1 cellular context compared by ENCODE assay signal in the genomic region with DNA sequence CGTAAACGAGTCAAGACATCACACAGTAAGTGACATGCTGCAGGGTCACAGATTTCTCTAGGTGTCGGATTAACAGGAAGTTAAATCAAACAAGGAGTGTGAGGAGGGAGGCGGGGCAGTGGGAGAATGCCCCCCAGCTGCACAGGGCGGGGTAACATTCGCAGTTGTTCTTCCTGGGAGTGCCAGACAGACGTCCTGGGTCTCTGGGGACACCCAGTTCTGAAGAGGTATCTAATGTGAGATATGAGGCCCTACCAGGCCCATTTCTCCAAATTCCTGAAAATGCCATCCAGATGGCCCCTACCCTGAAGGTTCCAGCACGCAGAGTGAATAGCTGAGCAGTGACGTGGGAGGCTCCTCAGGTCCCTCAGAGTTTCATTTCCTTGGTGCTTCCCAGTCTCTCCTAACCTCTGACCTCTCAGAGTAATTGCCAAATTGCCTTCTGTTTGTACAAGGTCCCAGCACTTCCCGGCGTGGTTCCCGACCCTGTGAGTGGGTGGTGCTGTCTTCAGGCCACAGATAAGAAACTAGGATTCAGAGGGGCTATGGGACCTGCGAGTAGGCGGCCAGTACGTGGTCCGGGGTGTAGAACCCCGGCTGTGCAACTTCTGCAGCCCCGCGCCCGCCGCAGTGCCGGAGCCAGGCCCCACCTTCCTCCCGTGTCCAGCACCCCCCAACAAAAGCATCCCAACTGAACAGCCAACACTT.
A peak's percentile ranks its signal among the peaks of the same experiment; 100 is the strongest.
TF ChIP-seq lines count a peak whose summit lies in the region.

No MANE protein-coding gene starts in this region.

TF ChIP-seq in HepG2, 621 proteins besides CTCF, POLR2A, EP300 and RAD21 (continued from another document and continues in another):
- TF ChIP-seq, protein P1, sequence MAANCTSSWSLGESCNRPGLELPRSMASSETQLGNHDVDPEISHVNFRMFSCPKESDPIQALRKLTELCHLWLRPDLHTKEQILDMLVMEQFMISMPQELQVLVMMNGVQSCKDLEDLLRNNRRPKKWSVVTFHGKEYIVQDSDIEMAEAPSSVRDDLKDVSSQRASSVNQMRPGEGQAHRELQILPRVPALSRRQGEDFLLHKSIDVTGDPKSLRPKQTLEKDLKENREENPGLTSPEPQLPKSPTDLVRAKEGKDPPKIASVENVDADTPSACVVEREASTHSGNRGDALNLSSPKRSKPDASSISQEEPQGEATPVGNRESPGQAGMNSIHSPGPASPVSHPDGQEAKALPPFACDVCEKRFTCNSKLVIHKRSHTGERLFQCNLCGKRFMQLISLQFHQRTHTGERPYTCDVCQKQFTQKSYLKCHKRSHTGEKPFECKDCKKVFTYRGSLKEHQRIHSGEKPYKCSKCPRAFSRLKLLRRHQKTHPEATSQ (CRISPR knock-in tag; IDR thresholded peaks at IDR 0.05; ENCODE audit: borderline replicate concordance): no peak
- no peak for TF ChIP-seq GLI4 (CRISPR knock-in tag; IDR thresholded peaks at IDR 0.05; ENCODE audit: borderline replicate concordance)
- no peak for TF ChIP-seq RFX5 (IDR thresholded peaks at IDR 0.05; ENCODE audit: low read depth, low read length)
- TF ChIP-seq, protein P2, sequence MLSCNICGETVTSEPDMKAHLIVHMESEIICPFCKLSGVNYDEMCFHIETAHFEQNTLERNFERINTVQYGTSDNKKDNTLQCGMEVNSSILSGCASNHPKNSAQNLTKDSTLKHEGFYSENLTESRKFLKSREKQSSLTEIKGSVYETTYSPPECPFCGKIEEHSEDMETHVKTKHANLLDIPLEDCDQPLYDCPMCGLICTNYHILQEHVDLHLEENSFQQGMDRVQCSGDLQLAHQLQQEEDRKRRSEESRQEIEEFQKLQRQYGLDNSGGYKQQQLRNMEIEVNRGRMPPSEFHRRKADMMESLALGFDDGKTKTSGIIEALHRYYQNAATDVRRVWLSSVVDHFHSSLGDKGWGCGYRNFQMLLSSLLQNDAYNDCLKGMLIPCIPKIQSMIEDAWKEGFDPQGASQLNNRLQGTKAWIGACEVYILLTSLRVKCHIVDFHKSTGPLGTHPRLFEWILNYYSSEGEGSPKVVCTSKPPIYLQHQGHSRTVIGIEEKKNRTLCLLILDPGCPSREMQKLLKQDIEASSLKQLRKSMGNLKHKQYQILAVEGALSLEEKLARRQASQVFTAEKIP (CRISPR knock-in tag; IDR thresholded peaks at IDR 0.05; ENCODE audit: borderline replicate concordance): no peak
- TF ChIP-seq PAX8 (CRISPR knock-in tag; IDR thresholded peaks at IDR 0.05; ENCODE audit: borderline replicate concordance): no peak
- peak; percentile 36 for TF ChIP-seq SKI (IDR thresholded peaks at IDR 0.05; ENCODE audit: partially characterized antibody)
- TF ChIP-seq ZNF737 (CRISPR knock-in tag; IDR thresholded peaks at IDR 0.05; ENCODE audit: borderline replicate concordance): peak; percentile 82; the same call in 1 of the 2 replicates
- TF ChIP-seq, protein P3, sequence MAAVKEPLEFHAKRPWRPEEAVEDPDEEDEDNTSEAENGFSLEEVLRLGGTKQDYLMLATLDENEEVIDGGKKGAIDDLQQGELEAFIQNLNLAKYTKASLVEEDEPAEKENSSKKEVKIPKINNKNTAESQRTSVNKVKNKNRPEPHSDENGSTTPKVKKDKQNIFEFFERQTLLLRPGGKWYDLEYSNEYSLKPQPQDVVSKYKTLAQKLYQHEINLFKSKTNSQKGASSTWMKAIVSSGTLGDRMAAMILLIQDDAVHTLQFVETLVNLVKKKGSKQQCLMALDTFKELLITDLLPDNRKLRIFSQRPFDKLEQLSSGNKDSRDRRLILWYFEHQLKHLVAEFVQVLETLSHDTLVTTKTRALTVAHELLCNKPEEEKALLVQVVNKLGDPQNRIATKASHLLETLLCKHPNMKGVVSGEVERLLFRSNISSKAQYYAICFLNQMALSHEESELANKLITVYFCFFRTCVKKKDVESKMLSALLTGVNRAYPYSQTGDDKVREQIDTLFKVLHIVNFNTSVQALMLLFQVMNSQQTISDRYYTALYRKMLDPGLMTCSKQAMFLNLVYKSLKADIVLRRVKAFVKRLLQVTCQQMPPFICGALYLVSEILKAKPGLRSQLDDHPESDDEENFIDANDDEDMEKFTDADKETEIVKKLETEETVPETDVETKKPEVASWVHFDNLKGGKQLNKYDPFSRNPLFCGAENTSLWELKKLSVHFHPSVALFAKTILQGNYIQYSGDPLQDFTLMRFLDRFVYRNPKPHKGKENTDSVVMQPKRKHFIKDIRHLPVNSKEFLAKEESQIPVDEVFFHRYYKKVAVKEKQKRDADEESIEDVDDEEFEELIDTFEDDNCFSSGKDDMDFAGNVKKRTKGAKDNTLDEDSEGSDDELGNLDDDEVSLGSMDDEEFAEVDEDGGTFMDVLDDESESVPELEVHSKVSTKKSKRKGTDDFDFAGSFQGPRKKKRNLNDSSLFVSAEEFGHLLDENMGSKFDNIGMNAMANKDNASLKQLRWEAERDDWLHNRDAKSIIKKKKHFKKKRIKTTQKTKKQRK (IDR thresholded peaks at IDR 0.05; ENCODE audit: low read length): no peak
- 0 out of 2 replicates have a peak, but pooled peaks have one; percentile 32 for TF ChIP-seq ZNF225 (CRISPR knock-in tag; IDR thresholded peaks at IDR 0.05)
- no peak for TF ChIP-seq ZNF329 (CRISPR knock-in tag; IDR thresholded peaks at IDR 0.05; ENCODE audit: low read depth)
- TF ChIP-seq BCL6 (CRISPR knock-in tag; IDR thresholded peaks at IDR 0.05): peak; percentile 83
- TF ChIP-seq, protein P4, sequence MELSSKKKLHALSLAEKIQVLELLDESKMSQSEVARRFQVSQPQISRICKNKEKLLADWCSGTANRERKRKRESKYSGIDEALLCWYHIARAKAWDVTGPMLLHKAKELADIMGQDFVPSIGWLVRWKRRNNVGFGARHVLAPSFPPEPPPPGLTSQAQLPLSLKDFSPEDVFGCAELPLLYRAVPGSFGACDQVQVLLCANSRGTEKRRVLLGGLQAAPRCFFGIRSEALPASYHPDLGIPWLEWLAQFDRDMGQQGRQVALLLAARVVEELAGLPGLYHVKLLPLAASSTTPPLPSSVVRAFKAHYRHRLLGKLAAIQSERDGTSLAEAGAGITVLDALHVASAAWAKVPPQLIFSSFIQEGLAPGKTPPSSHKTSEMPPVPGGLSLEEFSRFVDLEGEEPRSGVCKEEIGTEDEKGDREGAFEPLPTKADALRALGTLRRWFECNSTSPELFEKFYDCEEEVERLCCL (CRISPR knock-in tag; IDR thresholded peaks at IDR 0.05; ENCODE audit: borderline replicate concordance): no peak
- TF ChIP-seq, protein P5, sequence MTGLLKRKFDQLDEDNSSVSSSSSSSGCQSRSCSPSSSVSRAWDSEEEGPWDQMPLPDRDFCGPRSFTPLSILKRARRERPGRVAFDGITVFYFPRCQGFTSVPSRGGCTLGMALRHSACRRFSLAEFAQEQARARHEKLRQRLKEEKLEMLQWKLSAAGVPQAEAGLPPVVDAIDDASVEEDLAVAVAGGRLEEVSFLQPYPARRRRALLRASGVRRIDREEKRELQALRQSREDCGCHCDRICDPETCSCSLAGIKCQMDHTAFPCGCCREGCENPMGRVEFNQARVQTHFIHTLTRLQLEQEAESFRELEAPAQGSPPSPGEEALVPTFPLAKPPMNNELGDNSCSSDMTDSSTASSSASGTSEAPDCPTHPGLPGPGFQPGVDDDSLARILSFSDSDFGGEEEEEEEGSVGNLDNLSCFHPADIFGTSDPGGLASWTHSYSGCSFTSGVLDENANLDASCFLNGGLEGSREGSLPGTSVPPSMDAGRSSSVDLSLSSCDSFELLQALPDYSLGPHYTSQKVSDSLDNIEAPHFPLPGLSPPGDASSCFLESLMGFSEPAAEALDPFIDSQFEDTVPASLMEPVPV (CRISPR knock-in tag; IDR thresholded peaks at IDR 0.05): no peak
- TF ChIP-seq, protein P6, sequence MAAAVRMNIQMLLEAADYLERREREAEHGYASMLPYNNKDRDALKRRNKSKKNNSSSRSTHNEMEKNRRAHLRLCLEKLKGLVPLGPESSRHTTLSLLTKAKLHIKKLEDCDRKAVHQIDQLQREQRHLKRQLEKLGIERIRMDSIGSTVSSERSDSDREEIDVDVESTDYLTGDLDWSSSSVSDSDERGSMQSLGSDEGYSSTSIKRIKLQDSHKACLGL (CRISPR knock-in tag; IDR thresholded peaks at IDR 0.05): peak; percentile 75
- peak; percentile 25; the same call in 1 of the 2 replicates for TF ChIP-seq TAF1 (CRISPR knock-in tag; IDR thresholded peaks at IDR 0.05)
- no peak for TF ChIP-seq ZNF879 (CRISPR knock-in tag; IDR thresholded peaks at IDR 0.05)
- 0 out of 2 replicates have a peak, but pooled peaks have one; percentile 29 for TF ChIP-seq ZNF839 (CRISPR knock-in tag; IDR thresholded peaks at IDR 0.05; ENCODE audit: borderline replicate concordance)
- TF ChIP-seq GZF1 (CRISPR knock-in tag; IDR thresholded peaks at IDR 0.05): no peak
- TF ChIP-seq SOX5 (CRISPR knock-in tag; IDR thresholded peaks at IDR 0.05; ENCODE audit: borderline replicate concordance): peak; percentile 72
- no peak; the same call in 1 of the 2 replicates for TF ChIP-seq ZNF614 (CRISPR knock-in tag; IDR thresholded peaks at IDR 0.05; ENCODE audit: borderline replicate concordance)
- TF ChIP-seq, protein P7, sequence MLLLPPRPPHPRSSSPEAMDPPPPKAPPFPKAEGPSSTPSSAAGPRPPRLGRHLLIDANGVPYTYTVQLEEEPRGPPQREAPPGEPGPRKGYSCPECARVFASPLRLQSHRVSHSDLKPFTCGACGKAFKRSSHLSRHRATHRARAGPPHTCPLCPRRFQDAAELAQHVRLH (CRISPR knock-in tag; IDR thresholded peaks at IDR 0.05; ENCODE audit: borderline replicate concordance, low read depth): no peak
- 0 out of 2 replicates have a peak, but pooled peaks have one; percentile 42 for TF ChIP-seq EED (CRISPR knock-in tag; IDR thresholded peaks at IDR 0.05)
- no peak for TF ChIP-seq PTBP1 (IDR thresholded peaks at IDR 0.05; ENCODE audit: low read depth, low read length, poor library complexity, severe bottlenecking)
- TF ChIP-seq, protein P8, sequence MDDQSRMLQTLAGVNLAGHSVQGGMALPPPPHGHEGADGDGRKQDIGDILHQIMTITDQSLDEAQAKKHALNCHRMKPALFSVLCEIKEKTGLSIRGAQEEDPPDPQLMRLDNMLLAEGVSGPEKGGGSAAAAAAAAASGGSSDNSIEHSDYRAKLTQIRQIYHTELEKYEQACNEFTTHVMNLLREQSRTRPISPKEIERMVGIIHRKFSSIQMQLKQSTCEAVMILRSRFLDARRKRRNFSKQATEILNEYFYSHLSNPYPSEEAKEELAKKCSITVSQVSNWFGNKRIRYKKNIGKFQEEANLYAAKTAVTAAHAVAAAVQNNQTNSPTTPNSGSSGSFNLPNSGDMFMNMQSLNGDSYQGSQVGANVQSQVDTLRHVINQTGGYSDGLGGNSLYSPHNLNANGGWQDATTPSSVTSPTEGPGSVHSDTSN (CRISPR knock-in tag; IDR thresholded peaks at IDR 0.05; ENCODE audit: borderline replicate concordance): no peak
- TF ChIP-seq, protein P9, sequence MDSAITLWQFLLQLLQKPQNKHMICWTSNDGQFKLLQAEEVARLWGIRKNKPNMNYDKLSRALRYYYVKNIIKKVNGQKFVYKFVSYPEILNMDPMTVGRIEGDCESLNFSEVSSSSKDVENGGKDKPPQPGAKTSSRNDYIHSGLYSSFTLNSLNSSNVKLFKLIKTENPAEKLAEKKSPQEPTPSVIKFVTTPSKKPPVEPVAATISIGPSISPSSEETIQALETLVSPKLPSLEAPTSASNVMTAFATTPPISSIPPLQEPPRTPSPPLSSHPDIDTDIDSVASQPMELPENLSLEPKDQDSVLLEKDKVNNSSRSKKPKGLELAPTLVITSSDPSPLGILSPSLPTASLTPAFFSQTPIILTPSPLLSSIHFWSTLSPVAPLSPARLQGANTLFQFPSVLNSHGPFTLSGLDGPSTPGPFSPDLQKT (CRISPR knock-in tag; IDR thresholded peaks at IDR 0.05; ENCODE audit: borderline replicate concordance): no peak
- TF ChIP-seq GATA4 (IDR thresholded peaks at IDR 0.05; ENCODE audit: borderline replicate concordance, low read depth): 0 out of 2 replicates have a peak, but pooled peaks have one; percentile 42
- TF ChIP-seq SRSF9 (IDR thresholded peaks at IDR 0.05; ENCODE audit: borderline replicate concordance, insufficient read depth, low read depth, low read length, poor library complexity, severe bottlenecking): no peak
- TF ChIP-seq MLLT10 (CRISPR knock-in tag; IDR thresholded peaks at IDR 0.05): 0 out of 2 replicates have a peak, but pooled peaks have one; percentile 30
- TF ChIP-seq JUNB (CRISPR knock-in tag; IDR thresholded peaks at IDR 0.05; ENCODE audit: borderline replicate concordance): no peak
- peak; percentile 65; the same call in 1 of the 2 replicates for TF ChIP-seq JUN (CRISPR knock-in tag; IDR thresholded peaks at IDR 0.05)
- no peak for TF ChIP-seq RORA (CRISPR knock-in tag; IDR thresholded peaks at IDR 0.05)
- no peak for TF ChIP-seq SMARCC2 (IDR thresholded peaks at IDR 0.05)
- TF ChIP-seq POGZ (CRISPR knock-in tag; IDR thresholded peaks at IDR 0.05): no peak; the same call in 1 of the 2 replicates
- TF ChIP-seq TBX3 (IDR thresholded peaks at IDR 0.05; ENCODE audit: borderline replicate concordance): no peak; the same call in 1 of the 2 replicates
- no peak; the same call in 1 of the 2 replicates for TF ChIP-seq POLR2AphosphoS2 (IDR thresholded peaks at IDR 0.05; ENCODE audit: low read depth, low read length)
- peak; percentile 56; the same call in 1 of the 2 replicates for TF ChIP-seq NFKB2 (CRISPR knock-in tag; IDR thresholded peaks at IDR 0.05; ENCODE audit: borderline replicate concordance)
- 0 out of 2 replicates have a peak, but pooled peaks have one; percentile 0 for TF ChIP-seq RBFOX2 (IDR thresholded peaks at IDR 0.05; ENCODE audit: low read depth, low read length)
- TF ChIP-seq NFYB (CRISPR knock-in tag; IDR thresholded peaks at IDR 0.05): no peak
- no peak for TF ChIP-seq RBM22 (optimal IDR thresholded peaks at IDR 0.05; ENCODE audit: low read length)
- peak; percentile 93 for TF ChIP-seq GATAD2A (CRISPR knock-in tag; IDR thresholded peaks at IDR 0.05)
- no peak for TF ChIP-seq LCORL (IDR thresholded peaks at IDR 0.05)
- peak; percentile 88; the same call in 1 of the 2 replicates for TF ChIP-seq LCORL (CRISPR knock-in tag; IDR thresholded peaks at IDR 0.05)
- no peak for TF ChIP-seq ZNF878 (CRISPR knock-in tag; IDR thresholded peaks at IDR 0.05)
- TF ChIP-seq ZNF296 (CRISPR knock-in tag; conservative IDR thresholded peaks at IDR 0.05): 0 out of 2 replicates have a peak, but pooled peaks have one; percentile 42
- TF ChIP-seq, protein P10, sequence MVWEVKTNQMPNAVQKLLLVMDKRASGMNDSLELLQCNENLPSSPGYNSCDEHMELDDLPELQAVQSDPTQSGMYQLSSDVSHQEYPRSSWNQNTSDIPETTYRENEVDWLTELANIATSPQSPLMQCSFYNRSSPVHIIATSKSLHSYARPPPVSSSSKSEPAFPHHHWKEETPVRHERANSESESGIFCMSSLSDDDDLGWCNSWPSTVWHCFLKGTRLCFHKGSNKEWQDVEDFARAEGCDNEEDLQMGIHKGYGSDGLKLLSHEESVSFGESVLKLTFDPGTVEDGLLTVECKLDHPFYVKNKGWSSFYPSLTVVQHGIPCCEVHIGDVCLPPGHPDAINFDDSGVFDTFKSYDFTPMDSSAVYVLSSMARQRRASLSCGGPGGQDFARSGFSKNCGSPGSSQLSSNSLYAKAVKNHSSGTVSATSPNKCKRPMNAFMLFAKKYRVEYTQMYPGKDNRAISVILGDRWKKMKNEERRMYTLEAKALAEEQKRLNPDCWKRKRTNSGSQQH (CRISPR knock-in tag; IDR thresholded peaks at IDR 0.05; ENCODE audit: low read depth): peak; percentile 57; the same call in 1 of the 2 replicates
- TF ChIP-seq ZNF713 (CRISPR knock-in tag; IDR thresholded peaks at IDR 0.05): no peak
- 0 out of 2 replicates have a peak, but pooled peaks have one; percentile 23 for TF ChIP-seq SMAD3 (CRISPR knock-in tag; IDR thresholded peaks at IDR 0.05)
- TF ChIP-seq TBP (CRISPR knock-in tag; IDR thresholded peaks at IDR 0.05): no peak
- TF ChIP-seq SOX6 (IDR thresholded peaks at IDR 0.05): no peak
- TF ChIP-seq SOX6 (CRISPR knock-in tag; IDR thresholded peaks at IDR 0.05): peak; percentile 76
- no peak for TF ChIP-seq ZNF12 (CRISPR knock-in tag; IDR thresholded peaks at IDR 0.05)
- TF ChIP-seq ZNF335 (CRISPR knock-in tag; IDR thresholded peaks at IDR 0.05): peak; percentile 29; the same call in 1 of the 2 replicates
- TF ChIP-seq STAG1 (CRISPR knock-in tag; IDR thresholded peaks at IDR 0.05): peak; percentile 32; the same call in 1 of the 2 replicates
